8 cellular contexts compared by ENCODE assay signal in genomic region chr16:4693296-4693955, GRCh38. TPM values are rescaled to one million over a fixed set of nuclear protein-coding genes. Genes with fewer than 3 reads are reported as not detected.
A peak's percentile ranks its signal among the peaks of the same experiment; 100 is the strongest.
DNase-seq lines count a peak whose midpoint lies in the region; ATAC-seq and TF ChIP-seq lines count a peak whose summit lies in the region.

Gene NUDT16L1 (plus strand): TSS chr16:4693562. CDS start chr16:4693727, 165 bp downstream.

- H3K4me3 ChIP-seq in adrenal gland (peak within 1 kb of the TSS; percentile 45 to 99 (median 95)), heart left ventricle (peak within 1 kb of the TSS; percentile 72 to 100 (median 96)), transverse colon (peak within 1 kb of the TSS; percentile 51 to 91 (median 82))

- peak; percentile 94 for ATAC-seq in HG02870 (IDR thresholded peaks at IDR 0.05; ENCODE audit: unreplicated experiment)
- ATAC-seq in heart left ventricle: peak; percentile 86 to 95 (median 90)

- H3K9me3 ChIP-seq in adrenal gland (replicated peaks in 1 of 3) (no peaks in the 10 kb centered on the region), heart left ventricle (no peaks in the 10 kb centered on the region), transverse colon (no peaks in the 10 kb centered on the region)

- WGBS in adrenal gland, 4 donors: 0 to 1% (median 0%) methylated on average over 6 to 91 of the region's 91 CpGs
- 0 to 1% (median 0%) methylated on average over 25 to 91 of the region's 91 CpGs for WGBS in heart left ventricle, 4 donors
- WGBS in transverse colon (ENCODE audit: low coverage in 1 of 2), 2 donors: 0% methylated on average over 59 of the region's 91 CpGs; no CpG with 5 or more reads in 1 of the 2 donors

- intact Hi-C loops in adrenal gland (cut with DNase I): no loop called here
- intact Hi-C loops in heart left ventricle (cut with DNase I): loop anchor here in 2 of 10 donors (2.0 to 10.0 kb wide), 3 partner anchors 41 to 261 kb away; partner anchors contain the start of genes ANKS3 (in 1 of the 2), DNAAF8 (in 1 of the 2), MGRN1 (in 1 of the 2) and SEC14L5 (in 1 of the 2)
- intact Hi-C loops in transverse colon (cut with DNase I; ENCODE audit: low total_unique reads): no loop called here

- peak; percentile 33 to 80 for TF ChIP-seq POLR2A in adrenal gland (IDR thresholded peaks at IDR 0.05)
- TF ChIP-seq POLR2A in heart left ventricle (IDR thresholded peaks at IDR 0.05): peak; percentile 13 to 80
- peak; percentile 85 for TF ChIP-seq POLR2A in transverse colon (IDR thresholded peaks at IDR 0.05)

- DNase-seq in GM13977 (ENCODE audit: low spot score): peak; percentile 100
- peak; percentile 92 for DNase-seq in NCI-H146 treated with DMSO at 0.1 percent for 48 hours (lab: John Stamatoyannopoulos, UW; ENCODE audit: unreplicated experiment)
- DNase-seq in T-helper 1 cell: peak; percentile 93 to 99 (median 95)
- DNase-seq in adrenal gland: peak; percentile 96 to 98 (median 97)
- DNase-seq in heart left ventricle: peak; percentile 97 to 99 (median 98)
- peak; percentile 95 for DNase-seq in pons (ENCODE audit: low spot score)
- peak; percentile 97 for DNase-seq in transverse colon

- in situ Hi-C loops in GM13977 (cut with MboI; ENCODE audit: low pct_unique_long_range_greater_than_20kb, low sequenced_read_pairs, unreplicated experiment): no loop called here
- in situ Hi-C loops in transverse colon (cut with MboI; ENCODE audit: low pct_ligation_motif_present in 1 of 4, low pct_unique_long_range_greater_than_20kb in 1 of 4, low sequenced_read_pairs in 3 of 4): no loop called here

- H3K27ac ChIP-seq in adrenal gland (peak within 1 kb of the TSS; percentile 60 to 98 (median 83)), heart left ventricle (peak within 1 kb of the TSS; percentile 61 to 96 (median 88)), transverse colon (peak within 1 kb of the TSS; percentile 90 to 97 (median 93))

- H3K4me1 ChIP-seq in adrenal gland (replicated peaks in 1 of 2) (peaks cover 28 to 42% of the 10 kb centered on the region in 2 donors), heart left ventricle (peaks cover 5 to 46% (median 26%) of the 10 kb centered on the region in 12 donors), transverse colon (peaks cover 15 to 25% (median 21%) of the 10 kb centered on the region in 4 donors)

- TF ChIP-seq EP300 in transverse colon (IDR thresholded peaks at IDR 0.05; ENCODE audit: low read depth): no peak

- TF ChIP-seq CTCF in GM13977 (IDR thresholded peaks at IDR 0.05; ENCODE audit: extremely low read depth, insufficient read depth, missing control alignments) (peak; percentile 18), adrenal gland (IDR thresholded peaks at IDR 0.05) (peak in 3 of 6 experiments; percentile 22 to 33 (median 31)), heart left ventricle (IDR thresholded peaks at IDR 0.05) (peak in 10 of 12 donors; percentile 13 to 62 (median 40)), transverse colon (IDR thresholded peaks at IDR 0.05) (peak in 1 of 5 experiments; percentile 11)

- H3K36me3 ChIP-seq in adrenal gland (replicated peaks in 1 of 2) (peaks cover 0 to 43% of the 10 kb centered on the region in 2 donors), heart left ventricle (peaks cover 0 to 55% (median 39%) of the 10 kb centered on the region in 9 donors), transverse colon (no peaks in the 10 kb centered on the region)

- H3K27me3 ChIP-seq in adrenal gland: no peaks in the 10 kb centered on the region
- H3K27me3 ChIP-seq in heart left ventricle: no peaks in the 10 kb centered on the region
- no peaks in the 10 kb centered on the region for H3K27me3 ChIP-seq in transverse colon

RNA-seq across cellular contexts. Expression of gene NUDT16L1, which starts in this region (rescaled TPM):
- total RNA-seq in adrenal gland (10 to 100 TPM; 45.4 to 99.3 (median 53.9) TPM), heart left ventricle (10 to 100 TPM; 33.1 to 65.2 (median 46.4) TPM), transverse colon (10 to 100 TPM; 32.6 to 62.7 (median 54.3) TPM)
- polyA plus RNA-seq in adrenal gland (10 to 100 TPM; 16.3 to 36.2 (median 28.1) TPM), heart left ventricle (10 to 100 TPM; 47.5 to 51.0 TPM)

Comparison
In these comparisons a context has a peak if more than half of its experiments do, and no peak if none do; other contexts are left out.
1. Peak in every context shown above with its lines: DNase-seq, ATAC-seq, H3K4me3 ChIP-seq and H3K27ac ChIP-seq.